ENCODE assay signal across 14 cellular contexts in genomic region chr7:55499591-55499990, GRCh38.
"Had no signal": no experiment of that assay in that cellular context is flagged by ENCODE, and none has a peak within 500 bp of the region (broad histone marks: within the 10 kb centered on the region; RNA-seq: fewer than 3 reads in every experiment).

No MANE protein-coding gene starts in this region.

- H3K9me3 ChIP-seq: gastroesophageal sphincter, tibial nerve had no signal

- H3K27ac Mint-ChIP-seq: activated CD4-positive, alpha-beta T cell treated with anti-CD3 and anti-CD28 coated beads for 36 hours had no signal

- H3K9me3 Mint-ChIP-seq: stimulated activated naive B cell treated with anti-CD40 and anti-IgM and Interleukin-4, amounts not matched to agents 10 μg/mL and 1 μg/mL and 100 μg/mL, for 72 hours; T-helper 2 cell treated with Interferon-gamma antibody and Interleukin-4, amounts not matched to agents 5 μg/mL and 100 μg/mL, for 36 hours had no signal

- H3K4me3 Mint-ChIP-seq: activated CD4-positive, alpha-beta T cell treated with anti-CD3 and anti-CD28 coated beads for 36 hours; stimulated activated naive B cell treated with anti-CD40 and anti-IgM and Interleukin-4, amounts not matched to agents 10 μg/mL and 1 μg/mL and 100 μg/mL, for 72 hours; T-helper 2 cell treated with Interferon-gamma antibody and Interleukin-4, amounts not matched to agents 5 μg/mL and 100 μg/mL, for 36 hours had no signal

- H3K27me3 Mint-ChIP-seq: activated CD4-positive, alpha-beta T cell treated with anti-CD3 and anti-CD28 coated beads for 36 hours; stimulated activated naive B cell treated with anti-CD40 and anti-IgM and Interleukin-4, amounts not matched to agents 10 μg/mL and 1 μg/mL and 100 μg/mL, for 72 hours had no signal

- H3K27ac ChIP-seq: gastroesophageal sphincter, hepatocyte had no signal

- H3K27me3 ChIP-seq: gastroesophageal sphincter, hepatocyte, tibial nerve had no signal

- DNase-seq: activated CD4-positive, alpha-beta T cell treated with anti-CD3 and anti-CD28 coated beads for 36 hours; activated CD8-positive, alpha-beta memory T cell treated with anti-CD3 and anti-CD28 coated beads for 24 hours; activated effector memory CD4-positive, alpha-beta T cell treated with Interleukin-2 at 50 U/mL for 16 hours; central memory CD4-positive, alpha-beta T cell; cortex of kidney; effector CD8-positive, alpha-beta T cell; kidney glomerular epithelial cell; right cardiac atrium; stimulated activated naive B cell treated with anti-CD40 and anti-IgM and Interleukin-4, amounts not matched to agents 10 μg/mL and 1 μg/mL and 100 μg/mL, for 72 hours had no signal

- ATAC-seq: activated CD4-positive, alpha-beta T cell treated with anti-CD3 and anti-CD28 coated beads for 36 hours; gastroesophageal sphincter; stimulated activated naive B cell treated with anti-CD40 and anti-IgM and Interleukin-4, amounts not matched to agents 10 μg/mL and 1 μg/mL and 100 μg/mL, for 72 hours had no signal

- H3K4me3 ChIP-seq: gastroesophageal sphincter, hepatocyte, smooth muscle cell, tibial nerve had no signal
